8 cellular contexts compared by ENCODE assay signal in the genomic region with DNA sequence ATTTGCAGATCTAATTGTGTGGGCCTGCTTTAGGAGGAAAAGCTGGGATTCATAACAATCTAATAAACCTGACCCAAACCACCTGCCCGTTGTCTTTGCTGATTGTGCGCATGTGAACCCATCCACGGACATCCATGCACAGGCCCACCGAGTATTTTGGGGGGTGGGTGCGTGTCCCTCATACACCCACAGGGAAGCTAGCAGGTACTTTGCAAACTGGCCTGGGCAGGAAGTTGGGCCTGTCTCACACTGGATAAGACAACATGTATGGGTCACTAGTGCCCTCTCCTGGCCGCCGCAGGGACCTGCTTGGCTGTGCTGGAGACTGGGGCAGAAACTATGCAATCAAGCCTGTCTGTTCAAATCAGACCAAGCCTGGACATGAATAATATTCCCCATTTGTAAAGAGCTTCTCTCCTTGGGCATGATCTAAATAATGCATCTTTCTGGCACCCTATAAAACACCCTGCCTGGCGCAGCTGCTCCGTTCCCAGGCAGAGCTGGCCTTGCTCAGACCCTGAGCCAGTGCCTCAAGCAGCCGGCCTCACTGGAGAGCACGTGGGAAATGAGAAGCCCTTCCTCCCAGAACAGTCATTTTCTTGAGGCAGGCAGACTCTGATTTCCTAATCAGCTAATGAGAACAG. TPM values are rescaled to one million over a fixed set of nuclear protein-coding genes. Genes with fewer than 3 reads are reported as not detected.
DNase-seq lines count a peak whose midpoint lies in the region; ATAC-seq and TF ChIP-seq lines count a peak whose summit lies in the region.

No MANE protein-coding gene starts in this region.

- TF ChIP-seq CTCF in GM06990 (IDR thresholded peaks at IDR 0.05; ENCODE audit: insufficient read depth, low read length, poor library complexity, severe bottlenecking), result peak; percentile 93
- peak; percentile 86 to 91 (median 89) for TF ChIP-seq CTCF in transverse colon (IDR thresholded peaks at IDR 0.05)

- H3K36me3 ChIP-seq in GM06990 (ENCODE audit: control insufficient read depth, insufficient read depth, low read length) (no peaks in the 10 kb centered on the region), H7 (replicated peaks; ENCODE audit: control insufficient read depth, insufficient read depth, low read length) (no peaks in the 10 kb centered on the region; the same call in 1 of the 2 replicates), transverse colon (no peaks in the 10 kb centered on the region)

- H3K9me3 ChIP-seq in transverse colon, result no peaks in the 10 kb centered on the region

- no peaks in the 10 kb centered on the region for H3K9me3 Mint-ChIP-seq in activated naive CD4-positive, alpha-beta T cell treated with anti-CD3 and anti-CD28 coated beads, Interleukin-2, amount 10 ng/mL, durations not matched to agents 7 days and 5 days

- WGBS in transverse colon (ENCODE audit: low coverage in 1 of 2), 2 donors, result 30 to 55% methylated on average over 4 to 11 of the region's 11 CpGs

- H3K4me3 Mint-ChIP-seq in activated naive CD4-positive, alpha-beta T cell treated with anti-CD3 and anti-CD28 coated beads, Interleukin-2, amount 10 ng/mL, durations not matched to agents 7 days and 5 days, result no peak overlapping the region

- peaks cover 20% of the 10 kb centered on the region for H3K27me3 Mint-ChIP-seq in activated naive CD4-positive, alpha-beta T cell treated with anti-CD3 and anti-CD28 coated beads, Interleukin-2, amount 10 ng/mL, durations not matched to agents 7 days and 5 days

- peak overlapping the region; percentile 3 to 60 (median 47) for H3K27ac ChIP-seq in transverse colon

- intact Hi-C loops in head of caudate nucleus (cut with DNase I) (loop anchor here (5.0 kb wide), 1 partner anchor 241 kb away; no protein-coding TSS in a partner anchor), posterior vena cava (cut with DNase I) (loop anchor here (5.0 to 10.0 kb wide), 2 partner anchors 241 to 243 kb away; no protein-coding TSS in a partner anchor), transverse colon (cut with DNase I; ENCODE audit: low total_unique reads) (loop anchor here (5.0 kb wide), 1 partner anchor 241 kb away; no protein-coding TSS in a partner anchor)

- TF ChIP-seq EP300 in transverse colon (IDR thresholded peaks at IDR 0.05; ENCODE audit: low read depth), result no peak

- CTCF ChIA-PET in activated naive CD4-positive, alpha-beta T cell treated with anti-CD3 and anti-CD28 coated beads, Interleukin-2, amount 10 ng/mL, durations not matched to agents 7 days and 5 days (lab: Charles Lee), result interaction anchor here (0.8 to 5.9 kb wide), 30 partner anchors 10 to 297 kb away, joined by 3 to 101 read pairs (median 5); no protein-coding TSS in a partner anchor

- in situ Hi-C loops in transverse colon (cut with MboI; ENCODE audit: low pct_ligation_motif_present in 1 of 4, low pct_unique_long_range_greater_than_20kb in 1 of 4, low sequenced_read_pairs in 3 of 4), result loop anchor here (10.0 kb wide), 1 partner anchor 243 kb away; no protein-coding TSS in a partner anchor

- peaks cover 3% of the 10 kb centered on the region for H3K4me1 Mint-ChIP-seq in activated naive CD4-positive, alpha-beta T cell treated with anti-CD3 and anti-CD28 coated beads, Interleukin-2, amount 10 ng/mL, durations not matched to agents 7 days and 5 days

- peaks cover 0 to 11% (median 4%) of the 10 kb centered on the region in 4 donors for H3K4me1 ChIP-seq in transverse colon

- peak; percentile 99 for ATAC-seq in SK-N-SH treated with all-trans-retinoic acid at 6 μM for 48 hours

- TF ChIP-seq POLR2A in transverse colon (IDR thresholded peaks at IDR 0.05), result no peak

- no peaks in the 10 kb centered on the region for H3K27me3 ChIP-seq in GM06990 (replicated peaks; ENCODE audit: control insufficient read depth, insufficient read depth, low read length)
- H3K27me3 ChIP-seq in H7 (ENCODE audit: control insufficient read depth, insufficient read depth, low read length), result no peaks in the 10 kb centered on the region
- H3K27me3 ChIP-seq in transverse colon, result no peaks in the 10 kb centered on the region

- H3K36me3 Mint-ChIP-seq in activated naive CD4-positive, alpha-beta T cell treated with anti-CD3 and anti-CD28 coated beads, Interleukin-2, amount 10 ng/mL, durations not matched to agents 7 days and 5 days, result no peaks in the 10 kb centered on the region

- DNase-seq in GM06990 (ENCODE audit: extremely low read depth, insufficient read length), result peak; percentile 70
- peak; percentile 90 for DNase-seq in H7
- peak; percentile 76 for DNase-seq in LoVo (ENCODE audit: low spot score)
- DNase-seq in activated naive CD4-positive, alpha-beta T cell treated with anti-CD3 and anti-CD28 coated beads, Interleukin-2, amount 10 ng/mL, durations not matched to agents 7 days and 5 days, result peak; percentile 92
- DNase-seq in head of caudate nucleus, result peak; percentile 62 to 93 (median 86)
- peak; percentile 96 for DNase-seq in posterior vena cava (ENCODE audit: low spot score)
- peak; percentile 89 for DNase-seq in transverse colon

- no peak overlapping the region for H3K27ac Mint-ChIP-seq in activated naive CD4-positive, alpha-beta T cell treated with anti-CD3 and anti-CD28 coated beads, Interleukin-2, amount 10 ng/mL, durations not matched to agents 7 days and 5 days

- H3K4me3 ChIP-seq in GM06990 (replicated peaks; ENCODE audit: low read depth, low read length) (no peak overlapping the region), H7 (ENCODE audit: insufficient read depth, low read depth, low read length) (no peak overlapping the region), transverse colon (no peak overlapping the region)

TF ChIP-seq in SK-N-SH treated with all-trans-retinoic acid at 6 μM for 48 hours, 23 proteins besides CTCF, POLR2A, EP300 and RAD21 (continues in another document):
- TF ChIP-seq, protein P1, sequence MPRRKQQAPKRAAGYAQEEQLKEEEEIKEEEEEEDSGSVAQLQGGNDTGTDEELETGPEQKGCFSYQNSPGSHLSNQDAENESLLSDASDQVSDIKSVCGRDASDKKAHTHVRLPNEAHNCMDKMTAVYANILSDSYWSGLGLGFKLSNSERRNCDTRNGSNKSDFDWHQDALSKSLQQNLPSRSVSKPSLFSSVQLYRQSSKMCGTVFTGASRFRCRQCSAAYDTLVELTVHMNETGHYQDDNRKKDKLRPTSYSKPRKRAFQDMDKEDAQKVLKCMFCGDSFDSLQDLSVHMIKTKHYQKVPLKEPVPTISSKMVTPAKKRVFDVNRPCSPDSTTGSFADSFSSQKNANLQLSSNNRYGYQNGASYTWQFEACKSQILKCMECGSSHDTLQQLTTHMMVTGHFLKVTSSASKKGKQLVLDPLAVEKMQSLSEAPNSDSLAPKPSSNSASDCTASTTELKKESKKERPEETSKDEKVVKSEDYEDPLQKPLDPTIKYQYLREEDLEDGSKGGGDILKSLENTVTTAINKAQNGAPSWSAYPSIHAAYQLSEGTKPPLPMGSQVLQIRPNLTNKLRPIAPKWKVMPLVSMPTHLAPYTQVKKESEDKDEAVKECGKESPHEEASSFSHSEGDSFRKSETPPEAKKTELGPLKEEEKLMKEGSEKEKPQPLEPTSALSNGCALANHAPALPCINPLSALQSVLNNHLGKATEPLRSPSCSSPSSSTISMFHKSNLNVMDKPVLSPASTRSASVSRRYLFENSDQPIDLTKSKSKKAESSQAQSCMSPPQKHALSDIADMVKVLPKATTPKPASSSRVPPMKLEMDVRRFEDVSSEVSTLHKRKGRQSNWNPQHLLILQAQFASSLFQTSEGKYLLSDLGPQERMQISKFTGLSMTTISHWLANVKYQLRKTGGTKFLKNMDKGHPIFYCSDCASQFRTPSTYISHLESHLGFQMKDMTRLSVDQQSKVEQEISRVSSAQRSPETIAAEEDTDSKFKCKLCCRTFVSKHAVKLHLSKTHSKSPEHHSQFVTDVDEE (CRISPR knock-in tag; IDR thresholded peaks at IDR 0.05), result no peak
- no peak for TF ChIP-seq ZFP3 (CRISPR knock-in tag; IDR thresholded peaks at IDR 0.05)
- TF ChIP-seq RARB (CRISPR knock-in tag; IDR thresholded peaks at IDR 0.05), result no peak
- no peak for TF ChIP-seq PPARA (CRISPR knock-in tag; IDR thresholded peaks at IDR 0.05; ENCODE audit: borderline replicate concordance)
- TF ChIP-seq, protein P2, sequence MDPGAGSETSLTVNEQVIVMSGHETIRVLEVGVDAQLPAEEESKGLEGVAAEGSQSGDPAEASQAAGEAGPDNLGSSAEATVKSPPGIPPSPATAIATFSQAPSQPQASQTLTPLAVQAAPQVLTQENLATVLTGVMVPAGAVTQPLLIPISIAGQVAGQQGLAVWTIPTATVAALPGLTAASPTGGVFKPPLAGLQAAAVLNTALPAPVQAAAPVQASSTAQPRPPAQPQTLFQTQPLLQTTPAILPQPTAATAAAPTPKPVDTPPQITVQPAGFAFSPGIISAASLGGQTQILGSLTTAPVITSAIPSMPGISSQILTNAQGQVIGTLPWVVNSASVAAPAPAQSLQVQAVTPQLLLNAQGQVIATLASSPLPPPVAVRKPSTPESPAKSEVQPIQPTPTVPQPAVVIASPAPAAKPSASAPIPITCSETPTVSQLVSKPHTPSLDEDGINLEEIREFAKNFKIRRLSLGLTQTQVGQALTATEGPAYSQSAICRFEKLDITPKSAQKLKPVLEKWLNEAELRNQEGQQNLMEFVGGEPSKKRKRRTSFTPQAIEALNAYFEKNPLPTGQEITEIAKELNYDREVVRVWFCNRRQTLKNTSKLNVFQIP (CRISPR knock-in tag; IDR thresholded peaks at IDR 0.05; ENCODE audit: borderline replicate concordance, low read depth), result no peak
- TF ChIP-seq ZC3H10 (CRISPR knock-in tag; IDR thresholded peaks at IDR 0.05), result no peak
- TF ChIP-seq TCF4 (CRISPR knock-in tag; IDR thresholded peaks at IDR 0.05; ENCODE audit: borderline replicate concordance), result no peak
- TF ChIP-seq ZFP30 (CRISPR knock-in tag; IDR thresholded peaks at IDR 0.05), result no peak
- TF ChIP-seq, protein P3, sequence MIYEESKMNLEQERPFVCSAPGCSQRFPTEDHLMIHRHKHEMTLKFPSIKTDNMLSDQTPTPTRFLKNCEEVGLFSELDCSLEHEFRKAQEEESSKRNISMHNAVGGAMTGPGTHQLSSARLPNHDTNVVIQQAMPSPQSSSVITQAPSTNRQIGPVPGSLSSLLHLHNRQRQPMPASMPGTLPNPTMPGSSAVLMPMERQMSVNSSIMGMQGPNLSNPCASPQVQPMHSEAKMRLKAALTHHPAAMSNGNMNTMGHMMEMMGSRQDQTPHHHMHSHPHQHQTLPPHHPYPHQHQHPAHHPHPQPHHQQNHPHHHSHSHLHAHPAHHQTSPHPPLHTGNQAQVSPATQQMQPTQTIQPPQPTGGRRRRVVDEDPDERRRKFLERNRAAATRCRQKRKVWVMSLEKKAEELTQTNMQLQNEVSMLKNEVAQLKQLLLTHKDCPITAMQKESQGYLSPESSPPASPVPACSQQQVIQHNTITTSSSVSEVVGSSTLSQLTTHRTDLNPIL (CRISPR knock-in tag; IDR thresholded peaks at IDR 0.05; ENCODE audit: low read depth), result no peak
- TF ChIP-seq ZNF565 (CRISPR knock-in tag; conservative IDR thresholded peaks at IDR 0.05; ENCODE audit: low read depth), result no peak
- no peak for TF ChIP-seq ZNF8 (CRISPR knock-in tag; IDR thresholded peaks at IDR 0.05)
- no peak for TF ChIP-seq BACH2 (CRISPR knock-in tag; IDR thresholded peaks at IDR 0.05; ENCODE audit: borderline replicate concordance)

RNA-seq across cellular contexts. Expression of a gene that starts 15.8 kb away (rescaled TPM):
- total RNA-seq in H7 (2014; rRNA removed; shearing (Covaris generic)), result 57.9 and 59.7 TPM in 2 replicates
- 1 to 10 TPM; 7.7 to 8.1 TPM for total RNA-seq in posterior vena cava
- 1 to 10 TPM in 3 of 4 donors, under 1 TPM in 1; 0.75 to 5.7 (median 4.0) TPM for total RNA-seq in transverse colon
